ENCODE assay signal across 1 cellular context in genomic region chr5:177601126-177601525, GRCh38.
TF ChIP-seq lines count a peak whose summit lies in the region.

No MANE protein-coding gene starts in this region.

TF ChIP-seq in SK-N-SH, 30 proteins besides CTCF, POLR2A, EP300 and RAD21 (continued from another document):
- no peak for TF ChIP-seq ZBTB33 (IDR thresholded peaks at IDR 0.05; ENCODE audit: borderline replicate concordance, low read depth)
- TF ChIP-seq RFX5 (IDR thresholded peaks at IDR 0.05; ENCODE audit: low read length), result no peak
- no peak for TF ChIP-seq CHD2 (IDR thresholded peaks at IDR 0.05; ENCODE audit: low read length, partially characterized antibody)
- no peak for TF ChIP-seq SMC3 (IDR thresholded peaks at IDR 0.05; ENCODE audit: low read depth, low read length)
- no peak for TF ChIP-seq REST (IDR thresholded peaks at IDR 0.05; ENCODE audit: low read depth, low read length)
- no peak for TF ChIP-seq GATA2 (CRISPR knock-in tag; IDR thresholded peaks at IDR 0.05)
TF ChIP-seq in SK-N-SH: peak in this region for 0.
